1 cellular context compared by ENCODE assay signal in the genomic region with DNA sequence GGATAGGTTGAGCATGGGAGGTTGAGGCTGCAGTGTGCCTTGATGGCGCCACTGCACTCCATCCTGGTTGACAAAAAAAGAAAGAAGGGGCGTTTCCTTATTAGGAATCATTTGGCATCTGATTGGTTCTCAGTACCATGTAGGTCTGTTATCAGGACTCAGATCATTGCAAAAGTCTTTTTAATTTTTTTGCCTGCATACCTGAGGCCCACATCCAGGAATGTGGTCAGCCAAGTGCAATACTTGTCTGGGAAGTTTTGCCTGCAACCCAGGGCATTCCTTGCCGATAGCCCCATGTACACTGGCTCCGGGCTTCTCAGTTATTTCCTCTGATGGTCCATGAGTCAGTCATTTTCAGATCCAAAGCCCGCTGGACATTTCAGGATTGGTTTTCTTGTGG.
TF ChIP-seq lines count a peak whose summit lies in the region.

No MANE protein-coding gene starts in this region.

TF ChIP-seq in GM23338, 12 proteins besides CTCF, POLR2A, EP300 and RAD21 (continued from another document):
- TF ChIP-seq, protein P1, sequence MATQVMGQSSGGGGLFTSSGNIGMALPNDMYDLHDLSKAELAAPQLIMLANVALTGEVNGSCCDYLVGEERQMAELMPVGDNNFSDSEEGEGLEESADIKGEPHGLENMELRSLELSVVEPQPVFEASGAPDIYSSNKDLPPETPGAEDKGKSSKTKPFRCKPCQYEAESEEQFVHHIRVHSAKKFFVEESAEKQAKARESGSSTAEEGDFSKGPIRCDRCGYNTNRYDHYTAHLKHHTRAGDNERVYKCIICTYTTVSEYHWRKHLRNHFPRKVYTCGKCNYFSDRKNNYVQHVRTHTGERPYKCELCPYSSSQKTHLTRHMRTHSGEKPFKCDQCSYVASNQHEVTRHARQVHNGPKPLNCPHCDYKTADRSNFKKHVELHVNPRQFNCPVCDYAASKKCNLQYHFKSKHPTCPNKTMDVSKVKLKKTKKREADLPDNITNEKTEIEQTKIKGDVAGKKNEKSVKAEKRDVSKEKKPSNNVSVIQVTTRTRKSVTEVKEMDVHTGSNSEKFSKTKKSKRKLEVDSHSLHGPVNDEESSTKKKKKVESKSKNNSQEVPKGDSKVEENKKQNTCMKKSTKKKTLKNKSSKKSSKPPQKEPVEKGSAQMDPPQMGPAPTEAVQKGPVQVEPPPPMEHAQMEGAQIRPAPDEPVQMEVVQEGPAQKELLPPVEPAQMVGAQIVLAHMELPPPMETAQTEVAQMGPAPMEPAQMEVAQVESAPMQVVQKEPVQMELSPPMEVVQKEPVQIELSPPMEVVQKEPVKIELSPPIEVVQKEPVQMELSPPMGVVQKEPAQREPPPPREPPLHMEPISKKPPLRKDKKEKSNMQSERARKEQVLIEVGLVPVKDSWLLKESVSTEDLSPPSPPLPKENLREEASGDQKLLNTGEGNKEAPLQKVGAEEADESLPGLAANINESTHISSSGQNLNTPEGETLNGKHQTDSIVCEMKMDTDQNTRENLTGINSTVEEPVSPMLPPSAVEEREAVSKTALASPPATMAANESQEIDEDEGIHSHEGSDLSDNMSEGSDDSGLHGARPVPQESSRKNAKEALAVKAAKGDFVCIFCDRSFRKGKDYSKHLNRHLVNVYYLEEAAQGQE (IDR thresholded peaks at IDR 0.05; ENCODE audit: unreplicated experiment): no peak
- TF ChIP-seq ZNF114 (CRISPR knock-in tag; IDR thresholded peaks at IDR 0.05) (no peak), EZH2 (IDR thresholded peaks at IDR 0.05; ENCODE audit: low read depth, unreplicated experiment) (no peak), NANOG (IDR thresholded peaks at IDR 0.05; ENCODE audit: borderline replicate concordance) (no peak), JUNB (IDR thresholded peaks at IDR 0.05; ENCODE audit: unreplicated experiment) (no peak), ZNF462 (CRISPR knock-in tag; IDR thresholded peaks at IDR 0.05) (no peak), STAT1 (IDR thresholded peaks at IDR 0.05; ENCODE audit: unreplicated experiment) (no peak), ZNF331 (CRISPR knock-in tag; IDR thresholded peaks at IDR 0.05; ENCODE audit: low read depth) (no peak), POLR2AphosphoS5 (IDR thresholded peaks at IDR 0.05; ENCODE audit: low read depth) (no peak), CREB1 (CRISPR knock-in tag; IDR thresholded peaks at IDR 0.05; ENCODE audit: low read depth) (no peak)
- TF ChIP-seq, protein P2, sequence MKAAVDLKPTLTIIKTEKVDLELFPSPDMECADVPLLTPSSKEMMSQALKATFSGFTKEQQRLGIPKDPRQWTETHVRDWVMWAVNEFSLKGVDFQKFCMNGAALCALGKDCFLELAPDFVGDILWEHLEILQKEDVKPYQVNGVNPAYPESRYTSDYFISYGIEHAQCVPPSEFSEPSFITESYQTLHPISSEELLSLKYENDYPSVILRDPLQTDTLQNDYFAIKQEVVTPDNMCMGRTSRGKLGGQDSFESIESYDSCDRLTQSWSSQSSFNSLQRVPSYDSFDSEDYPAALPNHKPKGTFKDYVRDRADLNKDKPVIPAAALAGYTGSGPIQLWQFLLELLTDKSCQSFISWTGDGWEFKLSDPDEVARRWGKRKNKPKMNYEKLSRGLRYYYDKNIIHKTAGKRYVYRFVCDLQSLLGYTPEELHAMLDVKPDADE (IDR thresholded peaks at IDR 0.05): no peak
TF ChIP-seq in GM23338: peak in this region for 0.
